In the genomic region with DNA sequence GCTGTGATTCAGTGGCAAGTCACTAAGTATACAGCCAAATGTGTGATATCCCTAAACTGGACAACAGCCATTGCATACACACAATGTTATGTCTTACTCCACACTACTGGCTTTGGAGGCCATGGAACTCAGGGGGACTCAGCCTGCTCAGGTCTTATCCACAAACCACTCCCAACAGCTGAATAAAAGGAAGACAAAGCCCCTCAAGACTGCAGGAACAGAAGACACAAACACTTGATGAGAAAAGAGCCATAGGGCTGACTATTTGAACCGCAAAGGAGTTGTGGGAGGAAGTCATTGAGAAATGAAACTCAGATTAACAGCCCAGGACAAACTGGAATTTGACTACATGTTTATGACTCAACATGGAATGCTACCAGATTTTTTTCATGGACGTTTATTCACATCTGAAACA, we compare ENCODE assay signal across 11 cellular contexts. TPM values are rescaled to one million over a fixed set of nuclear protein-coding genes. Genes with fewer than 3 reads are reported as not detected.
DNase-seq lines count a peak whose midpoint lies in the region; ATAC-seq and TF ChIP-seq lines count a peak whose summit lies in the region.
"Had no signal": no experiment of that assay in that cellular context is flagged by ENCODE, and none has a peak within 500 bp of the region (broad histone marks: within the 10 kb centered on the region; RNA-seq: fewer than 3 reads in every experiment).

No MANE protein-coding gene starts in this region.

- no peaks in the 10 kb centered on the region for H3K9me3 Mint-ChIP-seq in osteocyte (ENCODE audit: unreplicated experiment)
- H3K9me3 Mint-ChIP-seq: activated T-cell treated with anti-CD3 and anti-CD28 coated beads, Interleukin-2, amount 50 U/mL, for 72 hours had no signal

- H3K9me3 ChIP-seq in PC-3 (ENCODE audit: low read length), result no peaks in the 10 kb centered on the region

- peak overlapping the region; percentile 84 for H3K4me2 ChIP-seq in PC-3 (ENCODE audit: low read length)

- H3K36me3 ChIP-seq in PC-3 (ENCODE audit: low read depth, low read length), result no peaks in the 10 kb centered on the region

- peak overlapping the region; percentile 55 for H3K4me3 ChIP-seq in PC-3 (ENCODE audit: low read length)
- no peak overlapping the region for H3K4me3 ChIP-seq in epithelial cell of esophagus (ENCODE audit: low read length)

- H3K4me1 Mint-ChIP-seq in osteocyte (ENCODE audit: unreplicated experiment), result peaks cover 42% of the 10 kb centered on the region

- H3K9ac ChIP-seq in PC-3 (ENCODE audit: low read length), result peak overlapping the region; percentile 67

- H4K20me1 ChIP-seq in PC-3 (ENCODE audit: low read length), result no peaks in the 10 kb centered on the region

- peaks cover 6% of the 10 kb centered on the region for H3F3A ChIP-seq in PC-3 (ENCODE audit: low read length, unreplicated experiment)

- no peaks in the 10 kb centered on the region for H3K27me3 ChIP-seq in PC-3 (ENCODE audit: low read length)

- CTCF ChIA-PET in PC-3 (lab: Charles Lee), result no interaction called here

- H3K27ac Mint-ChIP-seq in osteocyte (ENCODE audit: unreplicated experiment), result peak overlapping the region; percentile 81
- H3K27ac Mint-ChIP-seq: activated T-cell treated with anti-CD3 and anti-CD28 coated beads, Interleukin-2, amount 50 U/mL, for 72 hours had no signal

- no peaks in the 10 kb centered on the region for H3K27me3 Mint-ChIP-seq in osteocyte (ENCODE audit: unreplicated experiment)

- H3K4me1 ChIP-seq in PC-3 (ENCODE audit: insufficient read depth, low read length), result peaks cover 57% of the 10 kb centered on the region

- H3K4me3 Mint-ChIP-seq in osteocyte (ENCODE audit: unreplicated experiment), result peak overlapping the region; percentile 18
- H3K4me3 Mint-ChIP-seq: activated T-cell treated with anti-CD3 and anti-CD28 coated beads, Interleukin-2, amount 50 U/mL, for 72 hours had no signal

- POLR2A ChIA-PET in PC-3 (lab: Charles Lee; ENCODE audit: unreplicated experiment), result no interaction called here

- peak overlapping the region; percentile 62 for H2AFZ ChIP-seq in PC-3 (ENCODE audit: low read length)

- DNase-seq in GM03348 (ENCODE audit: low spot score), result peak; percentile 63
- peak; percentile 95 for DNase-seq in PC-3
- peak; percentile 87 for DNase-seq in epithelial cell of esophagus (ENCODE audit: low read depth)
- no peak for DNase-seq in osteocyte (ENCODE audit: extremely low spot score, unreplicated experiment)
- DNase-seq in stimulated activated CD4-positive, alpha-beta T cell treated with anti-CD3 and anti-CD28 coated beads, Interleukin-12 subunit alpha, Interleukin-12 subunit beta, amount 100 ng/mL, for 4 hours, result no peak
- DNase-seq in HUDEP-2 (lab: John Stamatoyannopoulos, UW; ENCODE audit: unreplicated experiment in 76 of 76), result no peak
- DNase-seq: activated T-cell treated with anti-CD3 and anti-CD28 coated beads, Interleukin-2, amount 50 U/mL, for 72 hours; NCI-H524 treated with DMSO at 0.1 percent for 48 hours; stimulated activated CD4-positive, alpha-beta T cell treated with anti-CD3 and anti-CD28 coated beads, Interleukin-4, amount 100 ng/mL, for 24 hours had no signal

- intact Hi-C loops in PC-3 (cut with micrococcal nuclease), result loop anchor here (1.0 kb wide), 4 partner anchors 28 to 103 kb away; partner anchors contain the start of gene PTGER2

- no peaks in the 10 kb centered on the region for H3K79me2 ChIP-seq in PC-3 (ENCODE audit: low read length)

- no peaks in the 10 kb centered on the region for H3K9me2 ChIP-seq in PC-3 (replicated peaks; ENCODE audit: low read length)

- TF ChIP-seq CTCF in PC-3 (conservative IDR thresholded peaks at IDR 0.05; ENCODE audit: low read depth, low read length), result no peak
- TF ChIP-seq CTCF in epithelial cell of esophagus (IDR thresholded peaks at IDR 0.05; ENCODE audit: insufficient read depth, low read depth, low read length, missing control alignments), result no peak
- TF ChIP-seq CTCF in osteocyte (IDR thresholded peaks at IDR 0.05), result no peak

- no peaks in the 10 kb centered on the region for H3K36me3 Mint-ChIP-seq in osteocyte (ENCODE audit: unreplicated experiment)

- H3K27ac ChIP-seq in PC-3 (ENCODE audit: low read length), result peak overlapping the region; percentile 95

- TSS peak; percentile 71 for BruUV-seq in PC-3 (replicated peaks; lab: Mats Ljungman, UMichigan)

- ATAC-seq in PC-3, result peak; percentile 82
- ATAC-seq in HG03354 (IDR thresholded peaks at IDR 0.05; ENCODE audit: poor library complexity, severe bottlenecking, unreplicated experiment), result no peak
- ATAC-seq in GM19452 (IDR thresholded peaks at IDR 0.05; ENCODE audit: unreplicated experiment), result no peak
- ATAC-seq: activated T-cell treated with anti-CD3 and anti-CD28 coated beads, Interleukin-2, amount 50 U/mL, for 72 hours had no signal

RNA-seq across cellular contexts. Expression of gene PTGER2, which starts 40.9 kb away (rescaled TPM):
- total RNA-seq in PC-3 (2014; rRNA removed), result 4.6 and 4.7 TPM in 2 replicates
- 2.1 and 2.4 TPM in 2 replicates for total RNA-seq in osteocyte

Comparison
In these comparisons a context has a peak if more than half of its experiments do, and no peak if none do; other contexts are left out.
1. DNase-seq: peak in GM03348 (single experiment), PC-3 (single experiment) and epithelial cell of esophagus (single experiment); none in osteocyte (single experiment), stimulated activated CD4-positive, alpha-beta T cell treated with anti-CD3 and anti-CD28 coated beads, Interleukin-12 subunit alpha, Interleukin-12 subunit beta, amount 100 ng/mL, for 4 hours (single experiment) and HUDEP-2 (0 of 76).